Comparison of ENCODE assay signal across 21 cellular contexts in the genomic region with DNA sequence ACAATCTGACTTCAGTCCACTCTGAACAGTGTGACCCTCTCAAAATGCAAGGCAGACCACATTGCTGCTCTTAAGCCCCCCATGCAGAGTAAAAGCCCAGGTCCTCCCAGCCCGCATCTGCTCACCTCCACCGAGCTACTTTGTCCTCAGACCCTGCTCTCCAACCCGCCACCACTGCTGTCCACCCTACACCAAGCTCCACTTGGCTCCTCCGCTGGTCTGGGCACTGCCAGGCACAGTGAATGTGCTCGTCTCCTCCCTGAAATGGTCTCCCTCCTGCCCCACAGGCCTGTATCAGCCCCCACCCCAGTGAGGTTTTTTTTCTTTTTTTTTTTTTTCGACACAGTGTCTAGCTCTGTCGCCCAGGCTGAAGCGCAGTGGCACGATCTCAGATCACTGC.
DNase-seq lines count a peak whose midpoint lies in the region; ATAC-seq and TF ChIP-seq lines count a peak whose summit lies in the region.
"Had no signal": no experiment of that assay in that cellular context is flagged by ENCODE, and none has a peak within 500 bp of the region (broad histone marks: within the 10 kb centered on the region; RNA-seq: fewer than 3 reads in every experiment).

No MANE protein-coding gene starts in this region.

- POLR2A ChIA-PET in naive thymus-derived CD8-positive, alpha-beta T cell (lab: Charles Lee): interaction anchor here (0.5 to 1.3 kb wide), 3 partner anchors 8 to 121 kb away, joined by 3 to 5 read pairs (median 4); partner anchors contain the start of gene PACSIN2

- ATAC-seq in natural killer cell (no peak), body of pancreas (no peak), aorta (ENCODE audit: low FRiP score) (no peak)
- ATAC-seq in natural killer cell treated with Interleukin-12 subunit alpha and Interleukin-12 subunit beta and Interleukin-15 and Interleukin-18, amount 100 ng/mL, for 72 hours: no peak
- no peak for ATAC-seq in naive thymus-derived CD8-positive, alpha-beta T cell

- no peak overlapping the region for H3K4me3 ChIP-seq in body of pancreas
- H3K4me3 ChIP-seq in aorta (ENCODE audit: low read length in 2 of 2): no peak overlapping the region
- H3K4me3 ChIP-seq: ascending aorta, GM23248, ovary, PC-9, right atrium auricular region had no signal

- no peak for TF ChIP-seq POLR2A in body of pancreas (IDR thresholded peaks at IDR 0.05)

- H3K4me1 ChIP-seq in body of pancreas: peaks cover 92% of the 10 kb centered on the region
- H3K4me1 ChIP-seq in aorta (ENCODE audit: control insufficient read depth in 1 of 2, insufficient read depth in 2 of 2, low read length in 2 of 2): peaks cover 5 to 13% of the 10 kb centered on the region in 2 donors

- H3K9me3 Mint-ChIP-seq in natural killer cell: no peaks in the 10 kb centered on the region
- no peaks in the 10 kb centered on the region for H3K9me3 Mint-ChIP-seq in natural killer cell treated with Interleukin-12 subunit alpha and Interleukin-12 subunit beta and Interleukin-15 and Interleukin-18, amount 100 ng/mL, for 72 hours
- H3K9me3 Mint-ChIP-seq in naive thymus-derived CD8-positive, alpha-beta T cell: no peaks in the 10 kb centered on the region
- H3K9me3 Mint-ChIP-seq: CD4-positive, alpha-beta T cell had no signal

- peak overlapping the region; percentile 6 to 91 (median 89) for H3K27ac ChIP-seq in body of pancreas
- H3K27ac ChIP-seq in aorta (ENCODE audit: low read depth in 1 of 2, low read length in 2 of 2): peak overlapping the region in 1 of 2 donors; percentile 19
- H3K27ac ChIP-seq: GM23248, ovary, PC-9 had no signal

- no peaks in the 10 kb centered on the region for H3K36me3 Mint-ChIP-seq in natural killer cell
- H3K36me3 Mint-ChIP-seq in natural killer cell treated with Interleukin-12 subunit alpha and Interleukin-12 subunit beta and Interleukin-15 and Interleukin-18, amount 100 ng/mL, for 72 hours: no peaks in the 10 kb centered on the region
- H3K36me3 Mint-ChIP-seq in naive thymus-derived CD8-positive, alpha-beta T cell: peaks cover 0 to 7% (median 0%) of the 10 kb centered on the region in 3 donors

- TF ChIP-seq CTCF in natural killer cell (IDR thresholded peaks at IDR 0.05) (no peak), body of pancreas (IDR thresholded peaks at IDR 0.05) (no peak), GM20000 (IDR thresholded peaks at IDR 0.05; ENCODE audit: extremely low read depth, missing control alignments) (no peak)

- DNase-seq in natural killer cell (no peak), body of pancreas (no peak), aorta (peak; percentile 29 to 65), NK-92 (lab: John Stamatoyannopoulos, UW; ENCODE audit: unreplicated experiment) (no peak), GM20000 (ENCODE audit: low spot score) (no peak), glomerular visceral epithelial cell (ENCODE audit: extremely low spot score) (no peak)
- no peak for DNase-seq in natural killer cell treated with Interleukin-12 subunit alpha and Interleukin-12 subunit beta and Interleukin-15 and Interleukin-18, amount 100 ng/mL, for 72 hours (ENCODE audit: low spot score)
- DNase-seq in naive thymus-derived CD8-positive, alpha-beta T cell: no peak
- DNase-seq: activated naive CD4-positive, alpha-beta T cell treated with Interleukin-2 at 50 U/mL for 16 hours; CD4-positive, alpha-beta T cell; GF-D8; GM23248; KG1; NCI-H187 treated with DMSO at 0.1 percent for 48 hours; NCI-H226; SIG-M5; T-helper 1 cell had no signal

- 86 to 94% methylated on average over 9 of the region's 9 CpGs for WGBS in body of pancreas, 2 donors
- 89 to 93% methylated on average over 9 of the region's 9 CpGs for WGBS in aorta, 2 donors

- H3K9me3 ChIP-seq in body of pancreas (no peaks in the 10 kb centered on the region), aorta (ENCODE audit: control insufficient read depth, low read length) (no peaks in the 10 kb centered on the region)
- H3K9me3 ChIP-seq: ascending aorta, ovary, right atrium auricular region had no signal

- H3K27me3 Mint-ChIP-seq in natural killer cell (ENCODE audit: low read depth in 2 of 2): peaks cover 0 to 5% of the 10 kb centered on the region in 2 donors
- H3K27me3 Mint-ChIP-seq in natural killer cell treated with Interleukin-12 subunit alpha and Interleukin-12 subunit beta and Interleukin-15 and Interleukin-18, amount 100 ng/mL, for 72 hours: peaks cover 0 to 2% of the 10 kb centered on the region in 2 donors
- H3K27me3 Mint-ChIP-seq in naive thymus-derived CD8-positive, alpha-beta T cell: no peaks in the 10 kb centered on the region
- H3K27me3 Mint-ChIP-seq: CD4-positive, alpha-beta T cell had no signal

- peak overlapping the region in 1 of 2 donors; percentile 18 for H3K27ac Mint-ChIP-seq in natural killer cell
- peak overlapping the region in 1 of 2 donors; percentile 41 for H3K27ac Mint-ChIP-seq in natural killer cell treated with Interleukin-12 subunit alpha and Interleukin-12 subunit beta and Interleukin-15 and Interleukin-18, amount 100 ng/mL, for 72 hours
- peak overlapping the region in 5 of 10 donors; percentile 19 to 92 (median 75) for H3K27ac Mint-ChIP-seq in naive thymus-derived CD8-positive, alpha-beta T cell
- H3K27ac Mint-ChIP-seq: CD4-positive, alpha-beta T cell had no signal

- intact Hi-C loops in natural killer cell (cut with micrococcal nuclease) (loop anchor here (2.0 kb wide), 1 partner anchor 32 kb away; no protein-coding TSS in a partner anchor), body of pancreas (cut with DNase I) (no loop called here), aorta (cut with DNase I) (no loop called here)

- H3K36me3 ChIP-seq in body of pancreas (replicated peaks in 1 of 2; ENCODE audit: insufficient read depth in 1 of 2, low read depth in 2 of 2): no peaks in the 10 kb centered on the region
- H3K36me3 ChIP-seq in aorta (ENCODE audit: control insufficient read depth in 1 of 2, insufficient read depth in 2 of 2, low read length in 1 of 2): no peaks in the 10 kb centered on the region
- H3K36me3 ChIP-seq: ascending aorta, ovary, right atrium auricular region had no signal

- peaks cover 44 to 52% of the 10 kb centered on the region in 2 donors for H3K4me1 Mint-ChIP-seq in natural killer cell
- peaks cover 35 to 40% of the 10 kb centered on the region in 2 donors for H3K4me1 Mint-ChIP-seq in natural killer cell treated with Interleukin-12 subunit alpha and Interleukin-12 subunit beta and Interleukin-15 and Interleukin-18, amount 100 ng/mL, for 72 hours (ENCODE audit: low read depth in 2 of 2)
- peaks cover 37 to 80% (median 66%) of the 10 kb centered on the region in 4 donors for H3K4me1 Mint-ChIP-seq in naive thymus-derived CD8-positive, alpha-beta T cell

- H3K27me3 ChIP-seq in body of pancreas (no peaks in the 10 kb centered on the region), aorta (ENCODE audit: control insufficient read depth in 1 of 2, insufficient read depth in 2 of 2, low read length in 1 of 2) (no peaks in the 10 kb centered on the region)
- H3K27me3 ChIP-seq: ascending aorta, ovary, right atrium auricular region had no signal

- H3K4me3 Mint-ChIP-seq in natural killer cell: peak overlapping the region; percentile 28
- H3K4me3 Mint-ChIP-seq in natural killer cell treated with Interleukin-12 subunit alpha and Interleukin-12 subunit beta and Interleukin-15 and Interleukin-18, amount 100 ng/mL, for 72 hours: no peak overlapping the region
- H3K4me3 Mint-ChIP-seq in naive thymus-derived CD8-positive, alpha-beta T cell: peak overlapping the region in 8 of 10 donors; percentile 14 to 63 (median 49)
- H3K4me3 Mint-ChIP-seq: CD4-positive, alpha-beta T cell had no signal

Comparison
In these comparisons a context has a peak if more than half of its experiments do, and no peak if none do; other contexts are left out.
1. DNase-seq: peak in aorta (2 of 2); none in natural killer cell (single experiment), natural killer cell treated with Interleukin-12 subunit alpha and Interleukin-12 subunit beta and Interleukin-15 and Interleukin-18, amount 100 ng/mL, for 72 hours (single experiment), body of pancreas (0 of 4), naive thymus-derived CD8-positive, alpha-beta T cell (0 of 10), NK-92 (single experiment), GM20000 (single experiment) and glomerular visceral epithelial cell (single experiment).